In the genomic region with DNA sequence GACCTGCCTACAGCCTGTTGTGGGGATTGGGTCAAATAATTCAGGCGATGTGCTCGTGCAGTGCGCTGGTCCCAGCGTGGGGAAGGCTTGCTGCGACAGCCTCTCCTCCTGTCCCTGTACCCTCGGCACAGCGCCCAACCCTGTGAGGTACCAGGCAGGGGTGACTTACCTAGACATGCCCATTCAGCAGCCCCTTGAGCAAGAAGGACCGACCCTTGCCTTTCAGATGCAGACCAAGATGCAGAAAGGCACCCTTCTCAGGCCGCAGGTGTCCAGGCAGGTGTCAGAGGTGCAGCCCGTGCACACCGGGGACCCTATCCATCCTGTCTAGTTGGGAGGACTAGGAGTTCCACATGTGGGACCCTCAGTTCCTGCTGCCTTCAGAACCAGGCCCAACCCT, we compare ENCODE assay signal across 24 cellular contexts.
A peak's percentile ranks its signal among the peaks of the same experiment; 100 is the strongest.
DNase-seq lines count a peak whose midpoint lies in the region; ATAC-seq and TF ChIP-seq lines count a peak whose summit lies in the region.
"Had no signal": no experiment of that assay in that cellular context is flagged by ENCODE, and none has a peak within 500 bp of the region (broad histone marks: within the 10 kb centered on the region; RNA-seq: fewer than 3 reads in every experiment).

No MANE protein-coding gene starts in this region.

- DNase-seq in ascending aorta (ENCODE audit: low spot score in 2 of 2), result no peak
- DNase-seq in esophagus muscularis mucosa (ENCODE audit: extremely low spot score), result no peak
- DNase-seq in trophoblast cell, result no peak
- no peak for DNase-seq in upper lobe of left lung
- DNase-seq in Peyer's patch, result no peak
- no peak for DNase-seq in activated naive CD4-positive, alpha-beta T cell treated with anti-CD3 and anti-CD28 coated beads, Interleukin-2, amount 50 U/mL, for 72 hours (ENCODE audit: low spot score in 2 of 2)
- DNase-seq: activated B cell treated with CpG ODN at 0.5 μM for 24 hours; activated CD4-positive, alpha-beta memory T cell treated with anti-CD3 and anti-CD28 coated beads, Interleukin-2, amount 10 ng/mL, durations not matched to agents 7 days and 5 days; activated naive CD4-positive, alpha-beta T cell; activated T-cell treated with anti-CD3 and anti-CD28 coated beads for 4 hours; amniotic stem cell; CD4-positive, alpha-beta memory T cell; central memory CD4-positive, alpha-beta T cell; DMS53; effector memory CD4-positive, alpha-beta T cell; mucosa of descending colon; NCI-H187; NCI-H345; stimulated activated CD8-positive, alpha-beta memory T cell treated with anti-CD3 and anti-CD28 coated beads, Interleukin-4, amount 100 ng/mL, for 48 hours had no signal

- intact Hi-C loops in ascending aorta (cut with DNase I), result loop anchor here (2.0 to 10.0 kb wide), 3 partner anchors 26 to 242 kb away; no protein-coding TSS in a partner anchor
- intact Hi-C loops in esophagus muscularis mucosa (cut with DNase I), result loop anchor here (1.0 kb wide), 1 partner anchor 105 kb away; no protein-coding TSS in a partner anchor

- H4K8ac ChIP-seq in trophoblast cell (ENCODE audit: low read depth, low read length), result no peak overlapping the region

- H4K91ac ChIP-seq in trophoblast cell (ENCODE audit: low read depth, low read length), result no peak overlapping the region

- no peak overlapping the region for H2BK5ac ChIP-seq in trophoblast cell (ENCODE audit: low read depth, low read length, poor library complexity)

- H2BK12ac ChIP-seq in trophoblast cell (ENCODE audit: low read length), result no peak overlapping the region

- ATAC-seq in upper lobe of left lung (ENCODE audit: low FRiP score in 2 of 2) (no peak), GM21526 (IDR thresholded peaks at IDR 0.05; ENCODE audit: low FRiP score, unreplicated experiment) (no peak), HG03460 (IDR thresholded peaks at IDR 0.05; ENCODE audit: unreplicated experiment) (no peak)
- no peak for ATAC-seq in activated naive CD4-positive, alpha-beta T cell treated with anti-CD3 and anti-CD28 coated beads, Interleukin-2, amount 50 U/mL, for 72 hours
- ATAC-seq: GM12878, mucosa of descending colon had no signal

- no peak for TF ChIP-seq EP300 in esophagus muscularis mucosa (IDR thresholded peaks at IDR 0.05)
- no peak for TF ChIP-seq EP300 in upper lobe of left lung (IDR thresholded peaks at IDR 0.05)

- H3K14ac ChIP-seq in trophoblast cell (ENCODE audit: low read length), result no peak overlapping the region

- peaks cover 7 to 43% of the 10 kb centered on the region in 2 donors for H3K4me1 ChIP-seq in ascending aorta
- peaks cover 47 to 85% (median 84%) of the 10 kb centered on the region in 4 donors for H3K4me1 ChIP-seq in esophagus muscularis mucosa
- H3K4me1 ChIP-seq in trophoblast cell (ENCODE audit: control insufficient read depth in 1 of 2, insufficient read depth in 2 of 2, low read length in 2 of 2), result no peaks in the 10 kb centered on the region
- peaks cover 29 to 50% (median 37%) of the 10 kb centered on the region in 4 donors for H3K4me1 ChIP-seq in upper lobe of left lung
- peaks cover 0 to 17% (median 9%) of the 10 kb centered on the region in 4 donors for H3K4me1 ChIP-seq in Peyer's patch

- TF ChIP-seq CTCF in ascending aorta (IDR thresholded peaks at IDR 0.05) (no peak), esophagus muscularis mucosa (IDR thresholded peaks at IDR 0.05) (no peak), upper lobe of left lung (IDR thresholded peaks at IDR 0.05) (no peak), Peyer's patch (IDR thresholded peaks at IDR 0.05) (no peak)

- no peaks in the 10 kb centered on the region for H3K9me3 ChIP-seq in ascending aorta
- no peaks in the 10 kb centered on the region for H3K9me3 ChIP-seq in esophagus muscularis mucosa
- H3K9me3 ChIP-seq in trophoblast cell (ENCODE audit: insufficient read depth, low read depth, low read length), result peaks cover 4% of the 10 kb centered on the region
- no peaks in the 10 kb centered on the region for H3K9me3 ChIP-seq in upper lobe of left lung
- H3K9me3 ChIP-seq in Peyer's patch, result no peaks in the 10 kb centered on the region
- H3K9me3 ChIP-seq: mucosa of descending colon, neutrophil had no signal

- H3K18ac ChIP-seq in trophoblast cell (ENCODE audit: low read length), result no peak overlapping the region

- no peak overlapping the region for H2BK120ac ChIP-seq in trophoblast cell (ENCODE audit: insufficient read depth, low read length, poor library complexity)

- peaks cover 27 to 72% of the 10 kb centered on the region in 2 donors for H3K36me3 ChIP-seq in ascending aorta
- peaks cover 5 to 71% (median 61%) of the 10 kb centered on the region in 4 donors for H3K36me3 ChIP-seq in esophagus muscularis mucosa
- peaks cover 89 to 96% of the 10 kb centered on the region in 2 experiments for H3K36me3 ChIP-seq in trophoblast cell (ENCODE audit: control insufficient read depth in 1 of 2, insufficient read depth in 2 of 2, low read length in 2 of 2)
- H3K36me3 ChIP-seq in upper lobe of left lung, result peaks cover 0 to 74% (median 49%) of the 10 kb centered on the region in 4 donors
- peaks cover 0 to 45% (median 0%) of the 10 kb centered on the region in 3 donors for H3K36me3 ChIP-seq in Peyer's patch

- H3K4me3 ChIP-seq in ascending aorta, result no peak overlapping the region
- no peak overlapping the region for H3K4me3 ChIP-seq in esophagus muscularis mucosa
- peak overlapping the region; percentile 45 for H3K4me3 ChIP-seq in trophoblast cell (ENCODE audit: low read depth, low read length)
- H3K4me3 ChIP-seq in upper lobe of left lung, result no peak overlapping the region
- no peak overlapping the region for H3K4me3 ChIP-seq in Peyer's patch
- H3K4me3 ChIP-seq: GM12878, mucosa of descending colon had no signal

- TF ChIP-seq POLR2A in esophagus muscularis mucosa (IDR thresholded peaks at IDR 0.05; ENCODE audit: low read depth) (no peak), upper lobe of left lung (IDR thresholded peaks at IDR 0.05) (no peak), Peyer's patch (IDR thresholded peaks at IDR 0.05) (no peak)

- no peak overlapping the region for H3K23ac ChIP-seq in trophoblast cell (ENCODE audit: low read length)

- no peak overlapping the region for H3K9ac ChIP-seq in trophoblast cell (ENCODE audit: low read length)

- no peaks in the 10 kb centered on the region for H3K36me3 Mint-ChIP-seq in activated naive CD4-positive, alpha-beta T cell treated with anti-CD3 and anti-CD28 coated beads, Interleukin-2, amount 50 U/mL, for 72 hours

- no peaks in the 10 kb centered on the region for H3K9me3 Mint-ChIP-seq in activated naive CD4-positive, alpha-beta T cell treated with anti-CD3 and anti-CD28 coated beads, Interleukin-2, amount 50 U/mL, for 72 hours
- H3K9me3 Mint-ChIP-seq: activated B cell treated with CpG ODN at 0.5 μM for 24 hours; activated CD4-positive, alpha-beta memory T cell treated with anti-CD3 and anti-CD28 coated beads, Interleukin-2, amount 10 ng/mL, durations not matched to agents 7 days and 5 days; CD4-positive, alpha-beta memory T cell; T-helper 2 cell treated with Interferon-gamma antibody and Interleukin-4, amounts not matched to agents 5 μg/mL and 100 μg/mL, for 36 hours had no signal

- H2AFZ ChIP-seq in trophoblast cell (ENCODE audit: insufficient read depth, low read length, poor library complexity), result no peak overlapping the region

- 100% methylated on average over 8 of the region's 11 CpGs for WGBS in esophagus muscularis mucosa
- WGBS in trophoblast cell (ENCODE audit: extremely low coverage, insufficient coverage, insufficient read length), result no CpG with 5 or more reads among the region's 11 CpGs
- WGBS in upper lobe of left lung, 2 donors, result 94 to 100% methylated on average over 7 to 11 of the region's 11 CpGs

- no peak overlapping the region for H3K27ac Mint-ChIP-seq in activated naive CD4-positive, alpha-beta T cell treated with anti-CD3 and anti-CD28 coated beads, Interleukin-2, amount 50 U/mL, for 72 hours
- H3K27ac Mint-ChIP-seq: activated B cell treated with CpG ODN at 0.5 μM for 24 hours; activated CD4-positive, alpha-beta memory T cell treated with anti-CD3 and anti-CD28 coated beads, Interleukin-2, amount 10 ng/mL, durations not matched to agents 7 days and 5 days; CD4-positive, alpha-beta memory T cell; T-helper 2 cell treated with Interferon-gamma antibody and Interleukin-4, amounts not matched to agents 5 μg/mL and 100 μg/mL, for 36 hours had no signal

- H3K4me2 ChIP-seq in trophoblast cell (ENCODE audit: low read length), result no peak overlapping the region

- H3K27me3 ChIP-seq in ascending aorta (no peaks in the 10 kb centered on the region), esophagus muscularis mucosa (no peaks in the 10 kb centered on the region), trophoblast cell (ENCODE audit: insufficient read depth, low read length) (no peaks in the 10 kb centered on the region), upper lobe of left lung (no peaks in the 10 kb centered on the region), Peyer's patch (no peaks in the 10 kb centered on the region)
- H3K27me3 ChIP-seq: neutrophil had no signal

- H3K27ac ChIP-seq in ascending aorta (peak overlapping the region; percentile 86 to 93), esophagus muscularis mucosa (replicated peaks in 1 of 4) (peak overlapping the region; percentile 83 to 90 (median 88)), trophoblast cell (ENCODE audit: low read depth, low read length) (no peak overlapping the region), upper lobe of left lung (peak overlapping the region; percentile 31 to 82 (median 60)), Peyer's patch (peak overlapping the region in 2 of 4 donors; percentile 2 to 60)
- H3K27ac ChIP-seq: neutrophil had no signal

- no peak overlapping the region for H2AK5ac ChIP-seq in trophoblast cell (ENCODE audit: low read length)

- H3K79me1 ChIP-seq in trophoblast cell (ENCODE audit: low read length), result no peaks in the 10 kb centered on the region

- no peaks in the 10 kb centered on the region for H3K79me2 ChIP-seq in trophoblast cell (ENCODE audit: control insufficient read depth, insufficient read depth, low read length, poor library complexity)

- H3K4ac ChIP-seq in trophoblast cell (ENCODE audit: low read depth, low read length), result no peak overlapping the region

- no peak overlapping the region for H4K12ac ChIP-seq in trophoblast cell (ENCODE audit: low read depth, low read length)
